ENCODE assay signal across 26 cellular contexts in genomic region chr15:85022860-85023403, GRCh38. TPM values are rescaled to one million over a fixed set of nuclear protein-coding genes. Genes with fewer than 3 reads are reported as not detected.
DNase-seq lines count a peak whose midpoint lies in the region; ATAC-seq, FAIRE-seq and TF ChIP-seq lines count a peak whose summit lies in the region.
"Had no signal": no experiment of that assay in that cellular context is flagged by ENCODE, and none has a peak within 500 bp of the region (broad histone marks: within the 10 kb centered on the region; RNA-seq: fewer than 3 reads in every experiment).

No MANE protein-coding gene starts in this region.

- no peaks in the 10 kb centered on the region for H3K36me3 Mint-ChIP-seq in activated naive CD8-positive, alpha-beta T cell treated with anti-CD3 and anti-CD28 coated beads, Interleukin-2, amount 50 U/mL, for 24 hours (ENCODE audit: low read depth)
- H3K36me3 Mint-ChIP-seq in activated naive CD8-positive, alpha-beta T cell treated with anti-CD3 and anti-CD28 coated beads for 36 hours: peaks cover 4% of the 10 kb centered on the region
- H3K36me3 Mint-ChIP-seq in naive B cell (no peaks in the 10 kb centered on the region), glutamatergic neuron (ENCODE audit: unreplicated experiment) (no peaks in the 10 kb centered on the region)

- TF ChIP-seq CTCF in kidney (IDR thresholded peaks at IDR 0.05; ENCODE audit: borderline replicate concordance, extremely low read depth, insufficient read depth) (no peak), glutamatergic neuron (IDR thresholded peaks at IDR 0.05; ENCODE audit: partially characterized antibody, unreplicated experiment) (no peak)

- H3K9ac ChIP-seq in kidney (ENCODE audit: low read length in 2 of 2): no peak overlapping the region

- H3K4me1 ChIP-seq in kidney (ENCODE audit: control insufficient read depth in 1 of 2, insufficient read depth in 1 of 2, low read depth in 1 of 2, low read length in 2 of 2): peaks cover 25 to 47% of the 10 kb centered on the region in 2 donors

- H3K27ac Mint-ChIP-seq in activated naive CD8-positive, alpha-beta T cell treated with anti-CD3 and anti-CD28 coated beads, Interleukin-2, amount 50 U/mL, for 24 hours: peak overlapping the region; percentile 15
- H3K27ac Mint-ChIP-seq in activated naive CD8-positive, alpha-beta T cell treated with anti-CD3 and anti-CD28 coated beads for 36 hours: no peak overlapping the region
- peak overlapping the region in 5 of 6 donors; percentile 10 to 95 (median 27) for H3K27ac Mint-ChIP-seq in naive B cell
- no peak overlapping the region for H3K27ac Mint-ChIP-seq in glutamatergic neuron (ENCODE audit: unreplicated experiment)

- no peak for FAIRE-seq in kidney (lab: Jason Lieb, UNC)
- FAIRE-seq: D721Med, GM19239, HTR-8/SVneo had no signal

- H3K27ac ChIP-seq in kidney (ENCODE audit: low read depth in 2 of 2, low read length in 2 of 2): peak overlapping the region; percentile 5 to 35
- H3K27ac ChIP-seq: 22Rv1, C4-2B, SJSA1 had no signal

- peaks cover 52% of the 10 kb centered on the region for H3K4me1 Mint-ChIP-seq in activated naive CD8-positive, alpha-beta T cell treated with anti-CD3 and anti-CD28 coated beads, Interleukin-2, amount 50 U/mL, for 24 hours
- H3K4me1 Mint-ChIP-seq in activated naive CD8-positive, alpha-beta T cell treated with anti-CD3 and anti-CD28 coated beads for 36 hours: peaks cover 47% of the 10 kb centered on the region
- H3K4me1 Mint-ChIP-seq in naive B cell: peaks cover 26 to 46% (median 41%) of the 10 kb centered on the region in 3 donors
- no peaks in the 10 kb centered on the region for H3K4me1 Mint-ChIP-seq in glutamatergic neuron (ENCODE audit: low read depth, unreplicated experiment)

- H3K36me3 ChIP-seq in kidney (ENCODE audit: control insufficient read depth in 1 of 2, insufficient read depth in 2 of 2, low read length in 2 of 2): no peaks in the 10 kb centered on the region
- H3K36me3 ChIP-seq: SJSA1 had no signal

- no peak for ATAC-seq in activated naive CD8-positive, alpha-beta T cell treated with anti-CD3 and anti-CD28 coated beads, Interleukin-2, amount 50 U/mL, for 24 hours
- no peak for ATAC-seq in naive B cell (ENCODE audit: low read depth in 2 of 2)
- no peak for ATAC-seq in HG03045 (IDR thresholded peaks at IDR 0.05; ENCODE audit: unreplicated experiment)
- ATAC-seq: Right ventricle myocardium inferior had no signal

- intact Hi-C loops in kidney (cut with DNase I): no loop called here

- H3K9me3 Mint-ChIP-seq in activated naive CD8-positive, alpha-beta T cell treated with anti-CD3 and anti-CD28 coated beads, Interleukin-2, amount 50 U/mL, for 24 hours: no peaks in the 10 kb centered on the region
- H3K9me3 Mint-ChIP-seq in activated naive CD8-positive, alpha-beta T cell treated with anti-CD3 and anti-CD28 coated beads for 36 hours: no peaks in the 10 kb centered on the region
- H3K9me3 Mint-ChIP-seq in naive B cell (no peaks in the 10 kb centered on the region), glutamatergic neuron (ENCODE audit: unreplicated experiment) (no peaks in the 10 kb centered on the region)
- H3K9me3 Mint-ChIP-seq: CD8-positive, alpha-beta memory T cell had no signal

- H3K4me3 Mint-ChIP-seq in activated naive CD8-positive, alpha-beta T cell treated with anti-CD3 and anti-CD28 coated beads, Interleukin-2, amount 50 U/mL, for 24 hours: no peak overlapping the region
- H3K4me3 Mint-ChIP-seq in activated naive CD8-positive, alpha-beta T cell treated with anti-CD3 and anti-CD28 coated beads for 36 hours: no peak overlapping the region
- H3K4me3 Mint-ChIP-seq in naive B cell (peak overlapping the region in 2 of 8 donors; percentile 1 to 67), glutamatergic neuron (ENCODE audit: unreplicated experiment) (no peak overlapping the region)

- no peaks in the 10 kb centered on the region for H3K27me3 Mint-ChIP-seq in activated naive CD8-positive, alpha-beta T cell treated with anti-CD3 and anti-CD28 coated beads, Interleukin-2, amount 50 U/mL, for 24 hours
- no peaks in the 10 kb centered on the region for H3K27me3 Mint-ChIP-seq in activated naive CD8-positive, alpha-beta T cell treated with anti-CD3 and anti-CD28 coated beads for 36 hours
- no peaks in the 10 kb centered on the region for H3K27me3 Mint-ChIP-seq in naive B cell
- peaks cover 2% of the 10 kb centered on the region for H3K27me3 Mint-ChIP-seq in glutamatergic neuron (ENCODE audit: unreplicated experiment)
- H3K27me3 Mint-ChIP-seq: CD8-positive, alpha-beta memory T cell had no signal

- no peaks in the 10 kb centered on the region for H3K9me3 ChIP-seq in kidney (ENCODE audit: control insufficient read depth in 1 of 2, low read length in 2 of 2)
- H3K9me3 ChIP-seq: SJSA1 had no signal

- DNase-seq in activated naive CD8-positive, alpha-beta T cell treated with anti-CD3 and anti-CD28 coated beads, Interleukin-2, amount 50 U/mL, for 24 hours: no peak
- no peak for DNase-seq in activated naive CD8-positive, alpha-beta T cell treated with anti-CD3 and anti-CD28 coated beads for 36 hours
- DNase-seq in kidney (no peak), naive B cell (no peak), NCI-H446 treated with DMSO at 0.1 percent for 48 hours (lab: John Stamatoyannopoulos, UW) (no peak), glutamatergic neuron (no peak), NCI-H1930 (lab: John Stamatoyannopoulos, UW) (no peak)
- DNase-seq: CD8-positive, alpha-beta memory T cell; EL; GF-D8; GOT3; HCEC 1CT; Karpas-422; MV-4-11; NCI-H1105 treated with DMSO at 0.1 percent for 48 hours; NCI-H2081 treated with DMSO at 0.1 percent for 48 hours; NCI-H2171 treated with DMSO at 0.1 percent for 48 hours; NCI-H526 treated with DMSO at 0.1 percent for 48 hours had no signal

- no peak overlapping the region for H3K4me3 ChIP-seq in kidney (ENCODE audit: low read length in 2 of 2)
- H3K4me3 ChIP-seq: SJSA1 had no signal

RNA-seq across cellular contexts. Expression of gene PDE8A, which starts 41.3 kb away (rescaled TPM):
- total RNA-seq in activated naive CD8-positive, alpha-beta T cell treated with anti-CD3 and anti-CD28 coated beads for 36 hours: 10 to 100 TPM; 17.3 to 18.7 TPM
- total RNA-seq in kidney (37.5 TPM), glutamatergic neuron (ENCODE audit: unreplicated experiment) (5.7 TPM)
- polyA plus RNA-seq in kidney (ENCODE audit: insufficient read depth, low read depth, low replicate concordance) (20.3 TPM), naive B cell (ENCODE audit: low read depth in 6 of 6) (1 to 10 TPM; 3.1 to 6.5 (median 4.0) TPM)

Comparison
In these comparisons a context has a peak if more than half of its experiments do, and no peak if none do; other contexts are left out.
1. H3K27ac Mint-ChIP-seq: peak in activated naive CD8-positive, alpha-beta T cell treated with anti-CD3 and anti-CD28 coated beads, Interleukin-2, amount 50 U/mL, for 24 hours (single experiment) and naive B cell (5 of 6); none in activated naive CD8-positive, alpha-beta T cell treated with anti-CD3 and anti-CD28 coated beads for 36 hours (single experiment) and glutamatergic neuron (single experiment).